ENCODE assay signal across 12 cellular contexts in the genomic region with DNA sequence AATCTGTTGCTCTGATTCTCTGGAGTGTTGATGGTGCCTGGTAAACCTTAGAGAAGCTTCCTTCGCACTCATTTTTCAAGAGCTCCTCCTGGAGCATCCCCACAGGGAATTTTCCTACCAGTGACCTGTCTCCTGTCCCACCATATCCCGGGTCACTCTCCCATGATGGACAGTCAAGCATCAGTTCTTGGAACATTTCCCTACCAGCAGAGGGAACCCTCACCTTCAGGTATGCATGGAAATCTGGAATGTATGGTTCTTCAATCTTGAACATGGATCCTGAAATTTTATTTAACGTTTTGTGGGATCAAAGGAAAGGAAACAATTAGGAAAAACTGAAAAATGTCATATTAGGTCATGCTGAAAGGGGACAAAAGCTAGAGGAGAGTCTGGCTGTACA.
DNase-seq lines count a peak whose midpoint lies in the region; TF ChIP-seq lines count a peak whose summit lies in the region.
"Had no signal": no experiment of that assay in that cellular context is flagged by ENCODE, and none has a peak within 500 bp of the region (broad histone marks: within the 10 kb centered on the region; RNA-seq: fewer than 3 reads in every experiment).

No MANE protein-coding gene starts in this region.

- H3K4me1 Mint-ChIP-seq in endothelial cell (ENCODE audit: unreplicated experiment) (no peaks in the 10 kb centered on the region), glutamatergic neuron (ENCODE audit: low read depth, unreplicated experiment) (no peaks in the 10 kb centered on the region)

- peak; percentile 76 for TF ChIP-seq CTCF in 22Rv1 (IDR thresholded peaks at IDR 0.05)
- TF ChIP-seq CTCF in GM10266 (IDR thresholded peaks at IDR 0.05; ENCODE audit: control insufficient read depth, insufficient read depth, low read depth, missing control alignments) = peak; percentile 32
- TF ChIP-seq CTCF in endothelial cell (IDR thresholded peaks at IDR 0.05; ENCODE audit: unreplicated experiment) = peak; percentile 49
- no peak for TF ChIP-seq CTCF in glutamatergic neuron (IDR thresholded peaks at IDR 0.05; ENCODE audit: partially characterized antibody, unreplicated experiment)
- no peak for TF ChIP-seq CTCF in uterus (IDR thresholded peaks at IDR 0.05)

- H3K9ac ChIP-seq in NT2/D1 (ENCODE audit: insufficient read length, low read depth) = no peak overlapping the region

- intact Hi-C loops in uterus (cut with DNase I; ENCODE audit: low total_unique reads) = no loop called here

- H3K4me1 ChIP-seq in NT2/D1 (ENCODE audit: insufficient read depth, insufficient read length) (no peaks in the 10 kb centered on the region), uterus (no peaks in the 10 kb centered on the region)
- H3K4me1 ChIP-seq: SJSA1 had no signal

- H3K27ac ChIP-seq in 22Rv1 (no peak overlapping the region), uterus (no peak overlapping the region)
- H3K27ac ChIP-seq: cardiac muscle cell, SJSA1 had no signal

- H3K4me3 Mint-ChIP-seq in endothelial cell (ENCODE audit: unreplicated experiment) (no peak overlapping the region), glutamatergic neuron (ENCODE audit: unreplicated experiment) (no peak overlapping the region)

- H3K9me3 Mint-ChIP-seq in endothelial cell (ENCODE audit: unreplicated experiment) = no peaks in the 10 kb centered on the region
- H3K9me3 Mint-ChIP-seq in glutamatergic neuron (ENCODE audit: unreplicated experiment) = no peaks in the 10 kb centered on the region

- H3K27me3 Mint-ChIP-seq in endothelial cell (ENCODE audit: unreplicated experiment) (no peaks in the 10 kb centered on the region), glutamatergic neuron (ENCODE audit: unreplicated experiment) (peaks cover 1% of the 10 kb centered on the region)

- DNase-seq in GM10266 (ENCODE audit: extremely low spot score) (no peak), NT2/D1 (ENCODE audit: low read depth, low spot score) (peak; percentile 27), endothelial cell (ENCODE audit: low spot score) (peak; percentile 39), glutamatergic neuron (no peak), NCI-H345 treated with DMSO at 0.1 percent for 48 hours (lab: John Stamatoyannopoulos, UW; ENCODE audit: unreplicated experiment) (no peak), uterus (no peak)
- no peak for DNase-seq in activated CD8-positive, alpha-beta memory T cell treated with anti-CD3 and anti-CD28 coated beads, Interleukin-2, amount 50 U/mL, for 48 hours
- DNase-seq: activated CD8-positive, alpha-beta memory T cell treated with anti-CD3 and anti-CD28 coated beads, Interleukin-2, amount 50 U/mL, for 4 hours; NCI-H1105 had no signal

- H3K27ac Mint-ChIP-seq in endothelial cell (ENCODE audit: unreplicated experiment) (no peak overlapping the region), glutamatergic neuron (ENCODE audit: unreplicated experiment) (no peak overlapping the region)

- no peaks in the 10 kb centered on the region for H3K36me3 Mint-ChIP-seq in endothelial cell (ENCODE audit: low read depth, unreplicated experiment)
- no peaks in the 10 kb centered on the region for H3K36me3 Mint-ChIP-seq in glutamatergic neuron (ENCODE audit: unreplicated experiment)

- no peak for TF ChIP-seq POLR2A in uterus (IDR thresholded peaks at IDR 0.05)

- H3K27me3 ChIP-seq in NT2/D1 (ENCODE audit: insufficient read depth, insufficient read length) = no peaks in the 10 kb centered on the region
- no peaks in the 10 kb centered on the region for H3K27me3 ChIP-seq in uterus
- H3K27me3 ChIP-seq: cardiac muscle cell, SJSA1 had no signal

- H3K9me3 ChIP-seq in NT2/D1 (ENCODE audit: insufficient read depth, low read length) = no peaks in the 10 kb centered on the region
- no peaks in the 10 kb centered on the region for H3K9me3 ChIP-seq in uterus
- H3K9me3 ChIP-seq: SJSA1 had no signal

- H3K4me3 ChIP-seq in NT2/D1 (ENCODE audit: insufficient read length, low read depth) (no peak overlapping the region), uterus (no peak overlapping the region)
- H3K4me3 ChIP-seq: cardiac muscle cell, SJSA1 had no signal

- H3K36me3 ChIP-seq in NT2/D1 (ENCODE audit: insufficient read depth, insufficient read length, low read length) (no peaks in the 10 kb centered on the region), uterus (no peaks in the 10 kb centered on the region)
- H3K36me3 ChIP-seq: cardiac muscle cell, SJSA1 had no signal

Comparison
In these comparisons a context has a peak if more than half of its experiments do, and no peak if none do; other contexts are left out.
1. CTCF ChIP-seq: peak in 22Rv1 (single experiment), GM10266 (single experiment) and endothelial cell (single experiment); none in glutamatergic neuron (single experiment) and uterus (0 of 4).
2. DNase-seq: peak in NT2/D1 (single experiment) and endothelial cell (single experiment); none in GM10266 (single experiment), glutamatergic neuron (single experiment), NCI-H345 treated with DMSO at 0.1 percent for 48 hours (single experiment), uterus (0 of 2) and activated CD8-positive, alpha-beta memory T cell treated with anti-CD3 and anti-CD28 coated beads, Interleukin-2, amount 50 U/mL, for 48 hours (single experiment).